Comparison of ENCODE assay signal across 22 cellular contexts in genomic region chr1:195794225-195794624, GRCh38.
A peak's percentile ranks its signal among the peaks of the same experiment; 100 is the strongest.
DNase-seq lines count a peak whose midpoint lies in the region; ATAC-seq, FAIRE-seq and TF ChIP-seq lines count a peak whose summit lies in the region.
"Had no signal": no experiment of that assay in that cellular context is flagged by ENCODE, and none has a peak within 500 bp of the region (broad histone marks: within the 10 kb centered on the region; RNA-seq: fewer than 3 reads in every experiment).

No MANE protein-coding gene starts in this region.

- H3K27ac ChIP-seq in GM23338 (ENCODE audit: low read depth) (no peak overlapping the region; the same call in 1 of the 2 replicates), H1 (ENCODE audit: low read depth, low read length) (no peak overlapping the region)
- H3K27ac ChIP-seq: A549, BLaER1, C4-2B had no signal

- H3K4me1 Mint-ChIP-seq in GM23338, result peaks cover 6% of the 10 kb centered on the region
- H3K4me1 Mint-ChIP-seq: B cell had no signal

- no peak overlapping the region for H2BK15ac ChIP-seq in H1 (ENCODE audit: low read length)

- ATAC-seq in GM23338, result no peak
- ATAC-seq in SK-N-SH treated with all-trans-retinoic acid at 6 μM for 48 hours, result no peak
- ATAC-seq: A549; CD8-positive, alpha-beta T cell; HCT116 had no signal

- no peak overlapping the region for H2BK12ac ChIP-seq in H1 (ENCODE audit: low read depth, low read length)

- no peak for TF ChIP-seq RAD21 in H1 (IDR thresholded peaks at IDR 0.05 in 1 of 2, conservative IDR thresholded peaks at IDR 0.05 in 1 of 2; ENCODE audit: low read depth in 2 of 2, low read length in 2 of 2)

- 0 out of 2 replicates have a peak, but pooled peaks cover 10% of the 10 kb centered on the region for H3K9me2 ChIP-seq in GM23338 (ENCODE audit: insufficient read depth)

- peaks cover 18% of the 10 kb centered on the region for H3K9me3 Mint-ChIP-seq in GM23338

- no peak overlapping the region for H2AK5ac ChIP-seq in H1 (ENCODE audit: low read depth, low read length)

- CTCF ChIA-PET in H1 (lab: Charles Lee; ENCODE audit: partially characterized antibody), result no interaction called here

- H3K4me3 ChIP-seq in GM23338 (no peak overlapping the region), H1 (ENCODE audit: extremely low read depth in 1 of 4, insufficient read depth in 2 of 4, low read depth in 3 of 4, low read length in 4 of 4) (no peak overlapping the region)
- H3K4me3 ChIP-seq: A549, BLaER1 had no signal

- no peak for FAIRE-seq in H1 (lab: Jason Lieb, UNC)
- FAIRE-seq: A549, GM12891, GM18507 had no signal

- TF ChIP-seq EP300 in H1 (IDR thresholded peaks at IDR 0.05; ENCODE audit: borderline replicate concordance in 1 of 2, low read depth in 2 of 2, low read length in 2 of 2), result no peak

- peaks cover 10% of the 10 kb centered on the region; the same call in 1 of the 3 replicates for H3K36me3 Mint-ChIP-seq in GM23338 (ENCODE audit: low read depth)
- H3K36me3 Mint-ChIP-seq: CD4-positive, CD25-positive, alpha-beta regulatory T cell; CD8-positive, alpha-beta T cell had no signal

- H3K14ac ChIP-seq in H1 (ENCODE audit: insufficient read length), result no peak overlapping the region

- no peaks in the 10 kb centered on the region for H3K79me1 ChIP-seq in H1 (ENCODE audit: low read depth, low read length)

- WGBS in H1 (ENCODE audit: extremely low coverage in 1 of 2, insufficient coverage in 1 of 2, insufficient read length in 1 of 2, insufficient replicate concordance in 2 of 2, low coverage in 1 of 2, low lambda C conversion rate in 2 of 2, missing lambda C conversion rate in 1 of 2), 2 experiments, result 81% methylated on average over 3 of the region's 3 CpGs; no CpG with 5 or more reads in 1 of the 2 experiments

- H3K4me1 ChIP-seq in GM23338 (ENCODE audit: insufficient read depth) (0 out of 2 replicates have a peak, but pooled peaks cover 9% of the 10 kb centered on the region), H1 (replicated peaks in 1 of 4; ENCODE audit: control insufficient read depth in 3 of 4, insufficient read depth in 4 of 4, low read length in 3 of 4) (no peaks in the 10 kb centered on the region)
- H3K4me1 ChIP-seq: A549, BLaER1, Caco-2 had no signal

- POLR2A ChIA-PET in H1 (lab: Charles Lee; ENCODE audit: partially characterized antibody), result no interaction called here

- no peak overlapping the region for H4K5ac ChIP-seq in H1 (ENCODE audit: insufficient read length, low read depth, low read length)

- no peak for TF ChIP-seq POLR2A in H1 (IDR thresholded peaks at IDR 0.05; ENCODE audit: control extremely low read depth in 1 of 2, low read depth in 2 of 2, low read length in 2 of 2)

- H3K36me3 ChIP-seq in GM23338 (ENCODE audit: insufficient read depth) (no peaks in the 10 kb centered on the region), H1 (ENCODE audit: control insufficient read depth in 2 of 4, insufficient read depth in 4 of 4, low read length in 3 of 4) (no peaks in the 10 kb centered on the region)
- H3K36me3 ChIP-seq: BLaER1 had no signal

- TF ChIP-seq CTCF in GM23338 (conservative IDR thresholded peaks at IDR 0.05; ENCODE audit: low read depth in 2 of 2) (no peak), H1 (IDR thresholded peaks at IDR 0.05; ENCODE audit: control extremely low read depth in 1 of 3, insufficient read depth in 1 of 3, low read depth in 1 of 3, low read length in 3 of 3) (no peak)

- H3F3A ChIP-seq in GM23338 (replicated peaks; ENCODE audit: low read depth), result no peaks in the 10 kb centered on the region

- H3K23me2 ChIP-seq in H1 (ENCODE audit: low read depth, low read length), result no peaks in the 10 kb centered on the region

- no peak overlapping the region for H2BK5ac ChIP-seq in H1 (ENCODE audit: low read depth, low read length)

- no peak overlapping the region for H3K9ac ChIP-seq in H1 (replicated peaks in 1 of 4; ENCODE audit: extremely low read depth in 1 of 4, low read depth in 3 of 4, low read length in 3 of 4)
- H3K9ac ChIP-seq: BLaER1 had no signal

- no peak overlapping the region for H3K18ac ChIP-seq in H1 (ENCODE audit: extremely low read depth, low read length)

- no peak overlapping the region for H3K4ac ChIP-seq in H1 (replicated peaks; ENCODE audit: insufficient read length, low read depth, low read length)

- no peak overlapping the region for H4K91ac ChIP-seq in H1 (replicated peaks; ENCODE audit: insufficient read length, low read length)

- no peaks in the 10 kb centered on the region for H3K27me3 ChIP-seq in GM23338 (ENCODE audit: insufficient read depth)
- H3K27me3 ChIP-seq in H1 (replicated peaks in 1 of 4; ENCODE audit: control insufficient read depth in 3 of 4, extremely low read depth in 1 of 4, insufficient read depth in 3 of 4, low read length in 3 of 4), result no peaks in the 10 kb centered on the region
- H3K27me3 ChIP-seq: BLaER1 had no signal

- H2BK120ac ChIP-seq in H1 (replicated peaks; ENCODE audit: low read depth, low read length), result no peak overlapping the region

- no peaks in the 10 kb centered on the region for H3K27me3 Mint-ChIP-seq in GM23338 (ENCODE audit: insufficient read depth, low read depth, poor library complexity)
- H3K27me3 Mint-ChIP-seq: B cell; CD4-positive, CD25-positive, alpha-beta regulatory T cell had no signal

- in situ Hi-C loops in ACHN (cut with HindIII; ENCODE audit: low pct_ligation_motif_present, low pct_unique_long_range_greater_than_20kb, low sequenced_read_pairs), result no loop called here

- H3K4me2 ChIP-seq in GM23338 (no peak overlapping the region), H1 (ENCODE audit: insufficient read depth in 1 of 2, low read depth in 2 of 2, low read length in 2 of 2) (no peak overlapping the region)
- H3K4me2 ChIP-seq: A549, BLaER1 had no signal

- H4K8ac ChIP-seq in H1 (ENCODE audit: extremely low read depth, insufficient read depth, low read length), result no peak overlapping the region

- DNase-seq in GM23338 (ENCODE audit: low spot score) (peak; percentile 9), H1 (ENCODE audit: low read depth in 1 of 2, low spot score in 2 of 2) (no peak), iPS DF 4.7 (ENCODE audit: extremely low read depth, low spot score) (peak; percentile 9), AG08396 (ENCODE audit: low spot score) (no peak), ACHN (no peak)
- DNase-seq: 8988T; Caco-2; CD4-positive, CD25-positive, alpha-beta regulatory T cell; CD8-positive, alpha-beta T cell; DMS 273 treated with DMSO at 0.1 percent for 48 hours; DMS79; EL; GDM1; H9 had no signal

- H3K9me3 ChIP-seq in H1 (ENCODE audit: insufficient read depth in 2 of 2, low read depth in 1 of 2, low read length in 1 of 2), result no peaks in the 10 kb centered on the region
- H3K9me3 ChIP-seq: A549, Caco-2 had no signal

- no peak overlapping the region for H2BK20ac ChIP-seq in H1 (ENCODE audit: low read length)

- no peaks in the 10 kb centered on the region for H4K20me1 ChIP-seq in GM23338 (replicated peaks; ENCODE audit: insufficient read depth)
- no peaks in the 10 kb centered on the region for H4K20me1 ChIP-seq in H1 (replicated peaks in 1 of 2; ENCODE audit: control insufficient read depth in 1 of 2, insufficient read depth in 2 of 2, low read length in 2 of 2)
- H4K20me1 ChIP-seq: BLaER1 had no signal

- no peak overlapping the region for H3K56ac ChIP-seq in H1 (replicated peaks; ENCODE audit: insufficient read length, low read depth, low read length)

- no peak overlapping the region for H3K23ac ChIP-seq in H1 (ENCODE audit: insufficient read length)

- no peak overlapping the region for H3K27ac Mint-ChIP-seq in GM23338
- H3K27ac Mint-ChIP-seq: B cell; CD4-positive, CD25-positive, alpha-beta regulatory T cell; CD8-positive, alpha-beta T cell had no signal

- no peak overlapping the region for H3K4me3 Mint-ChIP-seq in GM23338
- H3K4me3 Mint-ChIP-seq: B cell; CD4-positive, CD25-positive, alpha-beta regulatory T cell; CD8-positive, alpha-beta T cell; H9 had no signal

- H2AFZ ChIP-seq in GM23338, result no peak overlapping the region
- H2AFZ ChIP-seq in H1 (ENCODE audit: low read length), result peak overlapping the region; percentile 41

- H3K79me2 ChIP-seq in GM23338 (replicated peaks; ENCODE audit: insufficient read depth) (no peaks in the 10 kb centered on the region), H1 (ENCODE audit: control insufficient read depth in 1 of 2, insufficient read depth in 2 of 2, low read length in 2 of 2) (no peaks in the 10 kb centered on the region)

TF ChIP-seq in GM23338, 12 proteins besides CTCF, POLR2A, EP300 and RAD21 (continues in another document):
- TF ChIP-seq POLR2AphosphoS5 (IDR thresholded peaks at IDR 0.05; ENCODE audit: low read depth), result no peak

TF ChIP-seq in H1, 55 proteins besides CTCF, POLR2A, EP300 and RAD21 (continues in another document):
- no peak for TF ChIP-seq PHF8 (conservative IDR thresholded peaks at IDR 0.05; ENCODE audit: low read depth, low read length)
- TF ChIP-seq SIX5 (IDR thresholded peaks at IDR 0.05; ENCODE audit: low read depth, low read length), result no peak
- TF ChIP-seq RNF2 (IDR thresholded peaks at IDR 0.05; ENCODE audit: borderline replicate concordance, low read depth, low read length, missing control alignments, poor library complexity, severe bottlenecking), result no peak
- TF ChIP-seq CEBPB (IDR thresholded peaks at IDR 0.05; ENCODE audit: low read depth, low read length), result no peak
- TF ChIP-seq FOSL1 (IDR thresholded peaks at IDR 0.05; ENCODE audit: insufficient read depth, low read depth, low read length), result no peak
- TF ChIP-seq SP1 (IDR thresholded peaks at IDR 0.05; ENCODE audit: low read depth, low read length), result no peak
- no peak for TF ChIP-seq MAFK (IDR thresholded peaks at IDR 0.05; ENCODE audit: low read depth, low read length)
- TF ChIP-seq KDM5A (IDR thresholded peaks at IDR 0.05; ENCODE audit: low read length), result no peak

TF ChIP-seq in SK-N-SH treated with all-trans-retinoic acid at 6 μM for 48 hours, 23 proteins besides CTCF, POLR2A, EP300 and RAD21 (continues in another document):
- TF ChIP-seq, protein P1, sequence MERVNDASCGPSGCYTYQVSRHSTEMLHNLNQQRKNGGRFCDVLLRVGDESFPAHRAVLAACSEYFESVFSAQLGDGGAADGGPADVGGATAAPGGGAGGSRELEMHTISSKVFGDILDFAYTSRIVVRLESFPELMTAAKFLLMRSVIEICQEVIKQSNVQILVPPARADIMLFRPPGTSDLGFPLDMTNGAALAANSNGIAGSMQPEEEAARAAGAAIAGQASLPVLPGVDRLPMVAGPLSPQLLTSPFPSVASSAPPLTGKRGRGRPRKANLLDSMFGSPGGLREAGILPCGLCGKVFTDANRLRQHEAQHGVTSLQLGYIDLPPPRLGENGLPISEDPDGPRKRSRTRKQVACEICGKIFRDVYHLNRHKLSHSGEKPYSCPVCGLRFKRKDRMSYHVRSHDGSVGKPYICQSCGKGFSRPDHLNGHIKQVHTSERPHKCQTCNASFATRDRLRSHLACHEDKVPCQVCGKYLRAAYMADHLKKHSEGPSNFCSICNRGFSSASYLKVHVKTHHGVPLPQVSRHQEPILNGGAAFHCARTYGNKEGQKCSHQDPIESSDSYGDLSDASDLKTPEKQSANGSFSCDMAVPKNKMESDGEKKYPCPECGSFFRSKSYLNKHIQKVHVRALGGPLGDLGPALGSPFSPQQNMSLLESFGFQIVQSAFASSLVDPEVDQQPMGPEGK (CRISPR knock-in tag; IDR thresholded peaks at IDR 0.05; ENCODE audit: borderline replicate concordance), result no peak

Comparison
In these comparisons a context has a peak if more than half of its experiments do, and no peak if none do; other contexts are left out.
1. DNase-seq: peak in GM23338 (single experiment) and iPS DF 4.7 (single experiment); none in H1 (0 of 2), AG08396 (single experiment) and ACHN (single experiment).